In the genomic region with DNA sequence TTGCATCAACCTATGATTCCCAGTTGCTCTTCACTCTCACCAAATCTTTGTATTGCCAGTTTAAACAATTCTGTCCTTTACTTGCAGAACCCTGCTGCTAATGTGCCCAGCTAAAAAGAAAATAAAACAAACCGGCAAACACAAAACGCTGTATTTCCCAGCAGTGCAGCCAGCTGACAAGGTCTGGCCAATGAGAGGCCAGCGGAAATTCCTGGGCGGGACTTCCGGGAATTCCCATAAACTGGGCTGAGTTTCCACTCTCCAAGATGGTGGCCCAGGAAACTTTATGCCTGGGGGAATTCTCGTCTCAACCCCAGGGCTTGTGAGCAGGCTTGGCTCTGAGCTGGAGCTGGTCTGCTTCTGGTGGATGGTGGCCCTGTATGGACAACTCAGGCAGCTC, we compare ENCODE assay signal across 14 cellular contexts.
DNase-seq lines count a peak whose midpoint lies in the region; ATAC-seq and TF ChIP-seq lines count a peak whose summit lies in the region.
"Had no signal": no experiment of that assay in that cellular context is flagged by ENCODE, and none has a peak within 500 bp of the region (broad histone marks: within the 10 kb centered on the region; RNA-seq: fewer than 3 reads in every experiment).

No MANE protein-coding gene starts in this region.

- no peak for TF ChIP-seq POLR2A in testis (IDR thresholded peaks at IDR 0.05)

- no peak for TF ChIP-seq CTCF in testis (IDR thresholded peaks at IDR 0.05)

- no peaks in the 10 kb centered on the region for H3K36me3 ChIP-seq in SJSA1
- H3K36me3 ChIP-seq in testis (ENCODE audit: low read depth, missing control alignments) = no peaks in the 10 kb centered on the region
- H3K36me3 ChIP-seq: HAP-1 had no signal

- H3K27ac ChIP-seq in SJSA1 (peak overlapping the region; percentile 73), testis (no peak overlapping the region), substantia nigra (ENCODE audit: low read depth, low read length, poor library complexity, severe bottlenecking) (no peak overlapping the region)
- H3K27ac ChIP-seq: KMS-11 had no signal

- peak; percentile 46 for DNase-seq in H4 (ENCODE audit: low spot score)
- peak; percentile 50 for DNase-seq in HT1080 (ENCODE audit: low read depth)
- no peak for DNase-seq in SJSA1 (ENCODE audit: low read depth in 1 of 2, low spot score in 2 of 2)
- DNase-seq in testis = peak; percentile 76
- DNase-seq in substantia nigra (lab: John Stamatoyannopoulos, UW) = no peak
- DNase-seq: C1 segment of cervical spinal cord; CD4-positive, alpha-beta T cell; DMS79; IMR-90 had no signal

- H3K9me3 ChIP-seq in SJSA1 (replicated peaks) (no peaks in the 10 kb centered on the region), testis (no peaks in the 10 kb centered on the region)
- H3K9me3 ChIP-seq: HAP-1 had no signal

- ATAC-seq in HG02840 (IDR thresholded peaks at IDR 0.05; ENCODE audit: low FRiP score, unreplicated experiment) (no peak), GM21515 (IDR thresholded peaks at IDR 0.05; ENCODE audit: unreplicated experiment) (no peak)
- ATAC-seq: GM23338 had no signal

- H3K4me3 ChIP-seq in SJSA1 (no peak overlapping the region), testis (peak overlapping the region; percentile 17 to 22)
- H3K4me3 ChIP-seq: GM23338, HAP-1 had no signal

- intact Hi-C loops in testis (cut with DNase I; ENCODE audit: low total_unique reads) = no loop called here

- 50 to 68% methylated on average over 6 of the region's 6 CpGs for WGBS in testis, 2 donors

- H3K4me1 ChIP-seq in SJSA1 (replicated peaks) = peaks cover 21% of the 10 kb centered on the region
- H3K4me1 ChIP-seq in testis = peaks cover 4% of the 10 kb centered on the region
- H3K4me1 ChIP-seq: HAP-1 had no signal

- H3K27me3 ChIP-seq in SJSA1 (replicated peaks) = no peaks in the 10 kb centered on the region
- H3K27me3 ChIP-seq in testis = no peaks in the 10 kb centered on the region

Comparison
In these comparisons a context has a peak if more than half of its experiments do, and no peak if none do; other contexts are left out.
1. DNase-seq: peak in H4 (single experiment), HT1080 (single experiment) and testis (single experiment); none in SJSA1 (0 of 2) and substantia nigra (0 of 49).